In the genomic region with DNA sequence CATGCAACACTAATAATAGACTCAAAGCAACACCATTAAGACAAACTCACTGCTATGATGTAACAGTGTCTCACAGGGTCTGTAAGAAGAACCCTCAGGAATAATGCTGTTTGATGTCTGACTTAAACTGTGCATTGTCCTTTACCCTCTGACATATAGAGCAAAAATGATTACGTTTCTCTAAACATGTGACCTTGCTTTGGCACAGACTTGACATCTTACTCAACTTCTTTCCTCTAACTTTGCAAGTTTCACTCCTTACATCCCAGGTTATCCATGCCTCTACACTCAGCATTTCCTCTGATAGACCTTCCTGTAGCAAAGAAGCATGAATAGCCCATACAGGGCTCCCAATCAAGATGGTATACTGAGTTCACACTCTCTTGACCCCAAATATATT, we compare ENCODE assay signal across 12 cellular contexts.
DNase-seq lines count a peak whose midpoint lies in the region; ATAC-seq and TF ChIP-seq lines count a peak whose summit lies in the region.
"Had no signal": no experiment of that assay in that cellular context is flagged by ENCODE, and none has a peak within 500 bp of the region (broad histone marks: within the 10 kb centered on the region; RNA-seq: fewer than 3 reads in every experiment).

No MANE protein-coding gene starts in this region.

- peaks cover 0 to 7% of the 10 kb centered on the region in 2 donors for H3K9me3 ChIP-seq in ascending aorta
- no peaks in the 10 kb centered on the region for H3K9me3 ChIP-seq in skeletal muscle satellite cell (replicated peaks; ENCODE audit: low read length)
- peaks cover 9% of the 10 kb centered on the region for H3K9me3 ChIP-seq in CD4-positive, alpha-beta T cell (ENCODE audit: control insufficient read depth, low read length)

- peak overlapping the region; percentile 70 for H3K4me2 ChIP-seq in skeletal muscle satellite cell (ENCODE audit: low read length)

- peak overlapping the region; percentile 27 to 70 for H3K27ac ChIP-seq in ascending aorta
- H3K27ac ChIP-seq in CD4-positive, alpha-beta T cell (ENCODE audit: low read depth, low read length): no peak overlapping the region
- H3K27ac ChIP-seq: Peyer's patch had no signal

- no peak overlapping the region for H3K4me3 Mint-ChIP-seq in CD4-positive, alpha-beta T cell
- H3K4me3 Mint-ChIP-seq: neural crest cell; stimulated activated naive CD8-positive, alpha-beta T cell treated with anti-CD3 and anti-CD28 coated beads, Interleukin-15, Interleukin-2, amounts not matched to agents 100 ng/mL and 50 ng/mL, for 24 hours had no signal

- no peak overlapping the region for H3K4me3 ChIP-seq in ascending aorta
- H3K4me3 ChIP-seq in skeletal muscle satellite cell (ENCODE audit: low read length): peak overlapping the region; percentile 17
- H3K4me3 ChIP-seq: Peyer's patch had no signal

- ATAC-seq in Right ventricle myocardium superior (ENCODE audit: poor library complexity) (peak; percentile 43), HG02981 (IDR thresholded peaks at IDR 0.05; ENCODE audit: unreplicated experiment) (no peak), GM21723 (IDR thresholded peaks at IDR 0.05; ENCODE audit: unreplicated experiment) (no peak)
- no peak for ATAC-seq in CD4-positive, alpha-beta T cell (ENCODE audit: poor library complexity)

- H3K27me3 ChIP-seq in ascending aorta (no peaks in the 10 kb centered on the region), skeletal muscle satellite cell (ENCODE audit: control insufficient read depth, insufficient read depth, low read length) (no peaks in the 10 kb centered on the region)
- H3K27me3 ChIP-seq in CD4-positive, alpha-beta T cell (ENCODE audit: control insufficient read depth, insufficient read depth, low read length): no peaks in the 10 kb centered on the region
- H3K27me3 ChIP-seq: Peyer's patch had no signal

- H3K36me3 ChIP-seq in ascending aorta (no peaks in the 10 kb centered on the region), skeletal muscle satellite cell (ENCODE audit: insufficient read depth, low read length) (no peaks in the 10 kb centered on the region)
- H3K36me3 ChIP-seq: Peyer's patch had no signal

- H3K9ac ChIP-seq in skeletal muscle satellite cell (ENCODE audit: low read depth, low read length): peak overlapping the region; percentile 8

- CTCF ChIA-PET in CD4-positive, alpha-beta T cell (lab: Charles Lee): interaction anchor here (0.6 kb wide), 1 partner anchor 71 kb away, joined by 3 read pairs; no protein-coding TSS in a partner anchor

- intact Hi-C loops in ascending aorta (cut with DNase I) (no loop called here), Right ventricle myocardium superior (cut with DNase I) (no loop called here)
- intact Hi-C loops in CD4-positive, alpha-beta T cell (cut with DNase I, micrococcal nuclease): no loop called here

- no peak for TF ChIP-seq CTCF in ascending aorta (IDR thresholded peaks at IDR 0.05)
- TF ChIP-seq CTCF in CD4-positive, alpha-beta T cell (IDR thresholded peaks at IDR 0.05): no peak

- POLR2A ChIA-PET in CD4-positive, alpha-beta T cell (lab: Charles Lee): no interaction called here

- peaks cover 6% of the 10 kb centered on the region for H3K36me3 Mint-ChIP-seq in CD4-positive, alpha-beta T cell (ENCODE audit: low read depth)

- H3K27ac Mint-ChIP-seq in CD4-positive, alpha-beta T cell: no peak overlapping the region
- H3K27ac Mint-ChIP-seq: stimulated activated naive CD8-positive, alpha-beta T cell treated with anti-CD3 and anti-CD28 coated beads, Interleukin-15, Interleukin-2, amounts not matched to agents 100 ng/mL and 50 ng/mL, for 24 hours had no signal

- H3K27me3 Mint-ChIP-seq in CD4-positive, alpha-beta T cell: no peaks in the 10 kb centered on the region
- H3K27me3 Mint-ChIP-seq: stimulated activated naive CD8-positive, alpha-beta T cell treated with anti-CD3 and anti-CD28 coated beads, Interleukin-15, Interleukin-2, amounts not matched to agents 100 ng/mL and 50 ng/mL, for 24 hours had no signal

- H3K4me1 Mint-ChIP-seq in CD4-positive, alpha-beta T cell (ENCODE audit: low read depth): peaks cover 7% of the 10 kb centered on the region
- H3K4me1 Mint-ChIP-seq: neural crest cell had no signal

- H3K4me1 ChIP-seq in ascending aorta (peaks cover 0 to 24% of the 10 kb centered on the region in 2 donors), skeletal muscle satellite cell (ENCODE audit: control insufficient read depth, insufficient read depth, low read length) (peaks cover 48% of the 10 kb centered on the region)

- DNase-seq in HCEC 1CT: peak; percentile 81
- no peak for DNase-seq in ascending aorta (ENCODE audit: low spot score in 2 of 2)
- DNase-seq in Right ventricle myocardium superior: no peak
- DNase-seq in iPS-NIHi7 (ENCODE audit: extremely low spot score): no peak
- DNase-seq in CD4-positive, alpha-beta T cell: no peak
- DNase-seq: activated CD8-positive, alpha-beta memory T cell treated with anti-CD3 and anti-CD28 coated beads, Interleukin-2, amount 50 U/mL, for 48 hours had no signal

- H3K9me3 Mint-ChIP-seq in CD4-positive, alpha-beta T cell: peaks cover 4% of the 10 kb centered on the region
- H3K9me3 Mint-ChIP-seq: neural crest cell had no signal
